ENCODE assay signal across 17 cellular contexts in the genomic region with DNA sequence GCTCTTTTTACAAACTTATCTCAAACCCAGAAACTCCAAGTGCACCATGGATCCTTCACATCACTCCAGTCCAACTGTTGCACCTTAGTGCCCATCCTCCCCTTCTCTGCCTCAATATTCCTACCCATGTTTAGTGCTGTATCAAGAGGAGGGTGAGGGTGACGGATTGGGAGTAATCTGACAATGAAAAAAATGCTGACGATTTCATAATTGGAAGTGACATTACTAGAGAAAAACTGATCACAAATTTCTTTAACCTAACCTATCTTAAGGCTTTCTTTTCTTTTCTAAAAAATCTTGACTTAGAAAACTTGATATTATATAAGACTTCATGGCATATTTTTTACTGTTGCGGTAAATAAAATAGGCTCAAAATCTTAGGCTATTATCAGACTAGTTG. TPM values are rescaled to one million over a fixed set of nuclear protein-coding genes. Genes with fewer than 3 reads are reported as not detected.
DNase-seq lines count a peak whose midpoint lies in the region; ATAC-seq, FAIRE-seq and TF ChIP-seq lines count a peak whose summit lies in the region.
"Had no signal": no experiment of that assay in that cellular context is flagged by ENCODE, and none has a peak within 500 bp of the region (broad histone marks: within the 10 kb centered on the region; RNA-seq: fewer than 3 reads in every experiment).

No MANE protein-coding gene starts in this region.

- FAIRE-seq in colon (lab: Jason Lieb, UNC), result peak; percentile 18
- FAIRE-seq: GM19239, H1 had no signal

- H3K36me3 ChIP-seq in osteoblast (ENCODE audit: insufficient read depth, low read length), result no peaks in the 10 kb centered on the region
- H3K36me3 ChIP-seq: BE2C had no signal

- no peak overlapping the region for H3K4me3 ChIP-seq in osteoblast (ENCODE audit: insufficient read depth, low read length)

- H3K27me3 ChIP-seq in CD4-positive, alpha-beta T cell (ENCODE audit: control insufficient read depth, insufficient read depth, low read length), result no peaks in the 10 kb centered on the region
- no peaks in the 10 kb centered on the region for H3K27me3 ChIP-seq in osteoblast (ENCODE audit: insufficient read depth, low read length)
- H3K27me3 ChIP-seq: BE2C had no signal

- no peak for ATAC-seq in CD4-positive, alpha-beta T cell (ENCODE audit: poor library complexity)
- no peak for ATAC-seq in GM18867 (IDR thresholded peaks at IDR 0.05; ENCODE audit: unreplicated experiment)

- no peak overlapping the region for H3K27ac Mint-ChIP-seq in CD4-positive, alpha-beta T cell
- H3K27ac Mint-ChIP-seq: CD4-positive, alpha-beta memory T cell; H9 had no signal

- H3K27me3 Mint-ChIP-seq in CD4-positive, alpha-beta T cell, result peaks cover 22% of the 10 kb centered on the region

- no peak overlapping the region for H3K27ac ChIP-seq in CD4-positive, alpha-beta T cell (ENCODE audit: low read depth, low read length)
- no peak overlapping the region for H3K27ac ChIP-seq in osteoblast (ENCODE audit: low read depth, low read length)
- H3K27ac ChIP-seq: C4-2B had no signal

- peak overlapping the region; percentile 62 for H3K4me3 Mint-ChIP-seq in CD4-positive, alpha-beta T cell

- CTCF ChIA-PET in CD4-positive, alpha-beta T cell (lab: Charles Lee), result no interaction called here

- TF ChIP-seq CTCF in CD4-positive, alpha-beta T cell (IDR thresholded peaks at IDR 0.05), result no peak
- TF ChIP-seq CTCF in osteoblast (IDR thresholded peaks at IDR 0.05; ENCODE audit: extremely low read depth, low read depth, low read length), result no peak

- H3K9me3 ChIP-seq in CD4-positive, alpha-beta T cell (ENCODE audit: control insufficient read depth, low read length), result no peaks in the 10 kb centered on the region
- no peaks in the 10 kb centered on the region for H3K9me3 ChIP-seq in osteoblast (ENCODE audit: low read depth, low read length)
- H3K9me3 ChIP-seq: BE2C had no signal

- no peak overlapping the region for H3K4me2 ChIP-seq in osteoblast (ENCODE audit: insufficient read depth, low read length)

- H3K4me1 Mint-ChIP-seq in CD4-positive, alpha-beta T cell (ENCODE audit: low read depth), result no peaks in the 10 kb centered on the region
- H3K4me1 Mint-ChIP-seq: H9 had no signal

- no peaks in the 10 kb centered on the region for H3K9me3 Mint-ChIP-seq in CD4-positive, alpha-beta T cell

- H3K79me2 ChIP-seq in osteoblast (ENCODE audit: insufficient read depth, low read length), result no peaks in the 10 kb centered on the region

- no peaks in the 10 kb centered on the region for H3K4me1 ChIP-seq in osteoblast (ENCODE audit: insufficient read depth, low read length)
- H3K4me1 ChIP-seq: BE2C had no signal

- POLR2A ChIA-PET in CD4-positive, alpha-beta T cell (lab: Charles Lee), result no interaction called here

- H4K20me1 ChIP-seq in osteoblast (ENCODE audit: insufficient read depth, low read length), result no peaks in the 10 kb centered on the region

- no peaks in the 10 kb centered on the region for H3K36me3 Mint-ChIP-seq in CD4-positive, alpha-beta T cell (ENCODE audit: low read depth)
- H3K36me3 Mint-ChIP-seq: CD4-positive, alpha-beta memory T cell had no signal

- intact Hi-C loops in CD4-positive, alpha-beta T cell (cut with DNase I, micrococcal nuclease), result no loop called here

- no peak for DNase-seq in CD4-positive, alpha-beta T cell
- DNase-seq in osteoblast (ENCODE audit: insufficient read length, low spot score, missing footprints), result peak; percentile 46
- no peak for DNase-seq in SHP77 (lab: John Stamatoyannopoulos, UW)
- DNase-seq in NCI-H1417 (lab: John Stamatoyannopoulos, UW), result no peak
- DNase-seq: ACHN; BE2C; Calu3; CD4-positive, alpha-beta memory T cell; DMS79 treated with DMSO at 0.1 percent for 48 hours; GF-D8; H9 had no signal

- H2AFZ ChIP-seq in osteoblast (ENCODE audit: low read length), result no peak overlapping the region

RNA-seq across cellular contexts. Expression of gene DCAF12L2, which starts 1.5 kb away (rescaled TPM):
- not detected for total RNA-seq in CD4-positive, alpha-beta T cell
- total RNA-seq in osteoblast, result not detected in 2 replicates
- total RNA-seq: A172; Calu3; CD4-positive, alpha-beta memory T cell had no signal
